ENCODE assay signal across 8 cellular contexts in the genomic region with DNA sequence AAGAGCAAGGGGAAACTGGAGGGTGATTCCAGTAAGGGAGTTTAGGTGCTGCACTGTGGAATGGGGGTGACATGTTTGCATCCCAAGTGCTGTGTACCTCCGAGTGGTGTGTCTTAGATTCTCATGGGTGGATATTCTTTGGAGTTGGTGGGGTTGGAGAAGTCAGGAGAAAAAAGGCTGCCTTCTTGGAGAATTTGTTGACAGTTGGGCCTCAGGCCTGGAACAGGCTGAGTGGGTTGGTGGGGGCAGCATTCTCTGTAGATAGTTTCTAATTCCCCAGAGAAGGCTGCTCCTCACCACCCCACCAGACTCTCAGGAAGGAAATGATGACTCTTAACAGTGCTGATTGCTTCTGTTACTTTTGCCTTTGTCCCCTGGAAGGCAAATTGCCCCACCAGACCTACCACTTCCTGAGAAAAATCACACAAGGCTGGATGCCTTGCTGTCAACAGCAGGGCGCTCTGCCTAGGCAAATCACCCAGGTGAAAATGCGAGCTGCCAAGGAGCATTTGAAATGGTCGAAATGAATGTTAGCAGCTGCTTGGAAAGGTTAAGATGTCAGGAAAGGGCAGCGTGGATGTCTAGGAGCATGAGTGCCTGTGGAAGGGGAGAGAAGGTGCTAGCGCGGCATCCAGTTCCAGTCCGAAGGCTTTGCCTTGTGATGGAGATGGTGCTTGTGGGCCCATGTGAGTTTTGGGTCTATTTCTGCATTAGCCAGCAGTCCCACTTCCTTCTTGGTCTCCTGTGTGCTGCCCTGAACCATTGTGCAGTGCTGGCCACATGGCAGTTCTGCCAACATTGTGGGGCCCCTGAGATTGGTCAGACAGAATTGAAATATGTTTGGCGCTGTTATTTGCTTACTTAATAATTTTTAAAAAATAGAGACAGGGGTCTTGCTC. TPM values are rescaled to one million over a fixed set of nuclear protein-coding genes. Genes with fewer than 3 reads are reported as not detected.
A peak's percentile ranks its signal among the peaks of the same experiment; 100 is the strongest.
DNase-seq lines count a peak whose midpoint lies in the region; ATAC-seq, FAIRE-seq and TF ChIP-seq lines count a peak whose summit lies in the region.

No MANE protein-coding gene starts in this region.

- no peak for TF ChIP-seq CTCF in prostate gland (IDR thresholded peaks at IDR 0.05)
- TF ChIP-seq CTCF in neural progenitor cell (IDR thresholded peaks at IDR 0.05): no peak

- no peaks in the 10 kb centered on the region for H3K27me3 ChIP-seq in prostate gland (replicated peaks; ENCODE audit: insufficient read depth)
- H3K27me3 ChIP-seq in neural progenitor cell: no peaks in the 10 kb centered on the region

- no peaks in the 10 kb centered on the region for H3K79me2 ChIP-seq in neural progenitor cell (ENCODE audit: low read depth)

- H3K4me3 Mint-ChIP-seq in activated T-cell treated with anti-CD3 and anti-CD28 coated beads, Interleukin-2, amount 50 U/mL, for 72 hours: peak overlapping the region; percentile 79 to 84
- H3K4me3 Mint-ChIP-seq in naive B cell (peak overlapping the region; percentile 25 to 88 (median 82)), neural progenitor cell (no peak overlapping the region)

- peak; percentile 28; the same call in 1 of the 2 replicates for TF ChIP-seq POLR2A in GM12892 (IDR thresholded peaks at IDR 0.05; ENCODE audit: low read depth, low read length)
- TF ChIP-seq POLR2A in prostate gland (IDR thresholded peaks at IDR 0.05): no peak

- H3K9me3 Mint-ChIP-seq in activated T-cell treated with anti-CD3 and anti-CD28 coated beads, Interleukin-2, amount 50 U/mL, for 72 hours: peaks cover 0 to 3% of the 10 kb centered on the region in 2 donors
- H3K9me3 Mint-ChIP-seq in naive B cell: peaks cover 0 to 3% (median 0%) of the 10 kb centered on the region in 7 donors
- peaks cover 2% of the 10 kb centered on the region for H3K9me3 Mint-ChIP-seq in neural progenitor cell

- no peaks in the 10 kb centered on the region for H3K27me3 Mint-ChIP-seq in activated T-cell treated with anti-CD3 and anti-CD28 coated beads, Interleukin-2, amount 50 U/mL, for 72 hours (ENCODE audit: low read depth)
- H3K27me3 Mint-ChIP-seq in naive B cell (no peaks in the 10 kb centered on the region), neural progenitor cell (ENCODE audit: insufficient read depth, low read depth) (peaks cover 13% of the 10 kb centered on the region)

- 82% methylated on average over 9 of the region's 9 CpGs for WGBS in prostate gland

- DNase-seq in GM12892 (ENCODE audit: insufficient read length) (no peak), KBM-7 (peak; percentile 95), naive B cell (peak; percentile 76), amniotic stem cell (lab: John Stamatoyannopoulos, UW) (no peak), prostate gland (ENCODE audit: low spot score) (no peak), neural progenitor cell (ENCODE audit: low spot score) (no peak)
- DNase-seq in activated T-cell treated with anti-CD3 and anti-CD28 coated beads, Interleukin-2, amount 50 U/mL, for 72 hours: peak; percentile 48 to 49

- peaks cover 24% of the 10 kb centered on the region for H3K4me1 ChIP-seq in prostate gland (replicated peaks)
- H3K4me1 ChIP-seq in neural progenitor cell: peaks cover 33% of the 10 kb centered on the region

- peak overlapping the region; percentile 85 for H3K27ac Mint-ChIP-seq in activated T-cell treated with anti-CD3 and anti-CD28 coated beads, Interleukin-2, amount 50 U/mL, for 72 hours
- H3K27ac Mint-ChIP-seq in naive B cell (peak overlapping the region; percentile 91 to 99 (median 96)), neural progenitor cell (no peak overlapping the region)

- peaks cover 8 to 13% of the 10 kb centered on the region in 2 donors for H3K36me3 Mint-ChIP-seq in activated T-cell treated with anti-CD3 and anti-CD28 coated beads, Interleukin-2, amount 50 U/mL, for 72 hours (ENCODE audit: insufficient read depth in 2 of 2)
- H3K36me3 Mint-ChIP-seq in naive B cell (peaks cover 17 to 22% of the 10 kb centered on the region in 2 donors), neural progenitor cell (peaks cover 5% of the 10 kb centered on the region)

- H3K36me3 ChIP-seq in prostate gland: no peaks in the 10 kb centered on the region
- H3K36me3 ChIP-seq in neural progenitor cell: no peaks in the 10 kb centered on the region

- peaks cover 26% of the 10 kb centered on the region for H3F3A ChIP-seq in neural progenitor cell (ENCODE audit: low read depth)

- intact Hi-C loops in prostate gland (cut with DNase I): no loop called here

- in situ Hi-C loops in KBM-7 (cut with MboI; ENCODE audit: low pct_unique_long_range_greater_than_20kb, low sequenced_read_pairs): no loop called here

- H3K9me3 ChIP-seq in prostate gland: no peaks in the 10 kb centered on the region
- H3K9me3 ChIP-seq in neural progenitor cell (ENCODE audit: low read depth): no peaks in the 10 kb centered on the region

- peak; percentile 100 for FAIRE-seq in GM12892 (lab: Jason Lieb, UNC)

- H3K4me1 Mint-ChIP-seq in activated T-cell treated with anti-CD3 and anti-CD28 coated beads, Interleukin-2, amount 50 U/mL, for 72 hours (ENCODE audit: low read depth): peaks cover 50% of the 10 kb centered on the region
- peaks cover 58 to 79% (median 78%) of the 10 kb centered on the region in 3 donors for H3K4me1 Mint-ChIP-seq in naive B cell
- peaks cover 26% of the 10 kb centered on the region for H3K4me1 Mint-ChIP-seq in neural progenitor cell

- H4K20me1 ChIP-seq in neural progenitor cell (ENCODE audit: low read depth): peaks cover 3% of the 10 kb centered on the region

- H3K9ac ChIP-seq in neural progenitor cell: no peak overlapping the region

- no peak overlapping the region for H3K4me2 ChIP-seq in neural progenitor cell

- ATAC-seq in GM21576 (IDR thresholded peaks at IDR 0.05; ENCODE audit: unreplicated experiment) (peak; percentile 80), naive B cell (ENCODE audit: low read depth in 2 of 2) (peak; percentile 90 to 91)
- ATAC-seq in activated T-cell treated with anti-CD3 and anti-CD28 coated beads, Interleukin-2, amount 50 U/mL, for 72 hours (replicated peaks in 1 of 2): peak; percentile 77 to 79

- H2AFZ ChIP-seq in neural progenitor cell (replicated peaks): no peak overlapping the region

- no peak overlapping the region for H3K27ac ChIP-seq in prostate gland
- no peak overlapping the region for H3K27ac ChIP-seq in neural progenitor cell

- H3K4me3 ChIP-seq in prostate gland (no peak overlapping the region), neural progenitor cell (no peak overlapping the region)

RNA-seq across cellular contexts. Expression of gene SORL1, which starts 30.4 kb away (rescaled TPM):
- polyA plus RNA-seq in GM12892 (2012; ENCODE audit: missing spikeins): 61.4 TPM
- total RNA-seq in activated T-cell treated with anti-CD3 and anti-CD28 coated beads, Interleukin-2, amount 50 U/mL, for 72 hours: 10 to 100 TPM; 66.3 to 80.0 TPM
- polyA plus RNA-seq in naive B cell (ENCODE audit: low read depth in 6 of 6): 100 to 1,000 TPM in 1 of 6 donors, 10 to 100 TPM in 5; 61.7 to 102 (median 83.8) TPM
- total RNA-seq in prostate gland (10 to 100 TPM; 77.4 to 97.6 TPM), neural progenitor cell (ENCODE audit: low replicate concordance) (45.6 and 46.0 TPM in 2 replicates)

Comparison
In these comparisons a context has a peak if more than half of its experiments do, and no peak if none do; other contexts are left out.
1. DNase-seq: peak in KBM-7 (single experiment), activated T-cell treated with anti-CD3 and anti-CD28 coated beads, Interleukin-2, amount 50 U/mL, for 72 hours (2 of 2) and naive B cell (single experiment); none in GM12892 (single experiment), amniotic stem cell (single experiment), prostate gland (single experiment) and neural progenitor cell (single experiment).
2. Peak in every context shown above with its lines, with median percentiles within 50 percentile points of each other: ATAC-seq.